1 cellular context compared by ENCODE assay signal in the genomic region with DNA sequence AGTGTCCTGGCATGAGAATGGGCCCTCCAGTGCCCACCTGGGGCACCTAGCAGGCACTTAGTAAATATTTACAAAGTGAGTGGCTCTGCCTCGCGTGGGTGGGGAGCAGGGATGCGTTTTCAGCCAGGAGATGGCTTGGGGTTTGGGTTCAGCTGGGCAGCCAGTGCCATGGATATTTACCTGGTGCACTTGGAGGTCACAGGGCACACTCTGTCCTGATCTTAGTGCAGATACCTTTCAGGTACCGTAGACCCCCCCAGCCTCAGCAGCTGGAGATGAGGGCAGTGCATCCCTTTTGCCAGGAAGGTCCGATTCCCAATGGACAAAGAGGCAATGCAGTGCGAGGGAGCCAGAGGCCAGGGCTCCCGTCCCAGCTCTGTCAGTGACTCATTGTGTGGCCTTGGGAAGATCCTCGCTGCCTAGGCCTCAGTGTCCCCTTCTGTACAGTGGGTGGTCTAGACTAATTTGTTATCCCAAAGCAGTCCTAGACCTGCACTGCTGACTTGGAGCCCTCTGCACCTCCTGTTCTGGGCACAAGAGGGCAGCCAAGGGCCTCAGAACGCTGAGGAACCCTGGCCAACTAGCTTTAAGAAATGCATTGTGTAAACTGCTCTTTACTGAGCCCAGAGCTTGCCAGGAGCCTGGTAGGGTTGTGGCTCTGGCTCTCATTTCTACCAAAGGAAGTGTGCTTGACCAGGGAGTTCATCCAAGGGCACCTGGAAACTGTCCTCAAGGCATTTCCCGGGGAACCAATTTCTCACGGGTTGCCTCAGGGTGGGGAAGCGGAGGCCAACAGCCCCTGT.
TF ChIP-seq lines count a peak whose summit lies in the region.

No MANE protein-coding gene starts in this region.

TF ChIP-seq in K562, 482 proteins besides CTCF, POLR2A, EP300 and RAD21 (continued from another document):
- TF ChIP-seq, protein P1, sequence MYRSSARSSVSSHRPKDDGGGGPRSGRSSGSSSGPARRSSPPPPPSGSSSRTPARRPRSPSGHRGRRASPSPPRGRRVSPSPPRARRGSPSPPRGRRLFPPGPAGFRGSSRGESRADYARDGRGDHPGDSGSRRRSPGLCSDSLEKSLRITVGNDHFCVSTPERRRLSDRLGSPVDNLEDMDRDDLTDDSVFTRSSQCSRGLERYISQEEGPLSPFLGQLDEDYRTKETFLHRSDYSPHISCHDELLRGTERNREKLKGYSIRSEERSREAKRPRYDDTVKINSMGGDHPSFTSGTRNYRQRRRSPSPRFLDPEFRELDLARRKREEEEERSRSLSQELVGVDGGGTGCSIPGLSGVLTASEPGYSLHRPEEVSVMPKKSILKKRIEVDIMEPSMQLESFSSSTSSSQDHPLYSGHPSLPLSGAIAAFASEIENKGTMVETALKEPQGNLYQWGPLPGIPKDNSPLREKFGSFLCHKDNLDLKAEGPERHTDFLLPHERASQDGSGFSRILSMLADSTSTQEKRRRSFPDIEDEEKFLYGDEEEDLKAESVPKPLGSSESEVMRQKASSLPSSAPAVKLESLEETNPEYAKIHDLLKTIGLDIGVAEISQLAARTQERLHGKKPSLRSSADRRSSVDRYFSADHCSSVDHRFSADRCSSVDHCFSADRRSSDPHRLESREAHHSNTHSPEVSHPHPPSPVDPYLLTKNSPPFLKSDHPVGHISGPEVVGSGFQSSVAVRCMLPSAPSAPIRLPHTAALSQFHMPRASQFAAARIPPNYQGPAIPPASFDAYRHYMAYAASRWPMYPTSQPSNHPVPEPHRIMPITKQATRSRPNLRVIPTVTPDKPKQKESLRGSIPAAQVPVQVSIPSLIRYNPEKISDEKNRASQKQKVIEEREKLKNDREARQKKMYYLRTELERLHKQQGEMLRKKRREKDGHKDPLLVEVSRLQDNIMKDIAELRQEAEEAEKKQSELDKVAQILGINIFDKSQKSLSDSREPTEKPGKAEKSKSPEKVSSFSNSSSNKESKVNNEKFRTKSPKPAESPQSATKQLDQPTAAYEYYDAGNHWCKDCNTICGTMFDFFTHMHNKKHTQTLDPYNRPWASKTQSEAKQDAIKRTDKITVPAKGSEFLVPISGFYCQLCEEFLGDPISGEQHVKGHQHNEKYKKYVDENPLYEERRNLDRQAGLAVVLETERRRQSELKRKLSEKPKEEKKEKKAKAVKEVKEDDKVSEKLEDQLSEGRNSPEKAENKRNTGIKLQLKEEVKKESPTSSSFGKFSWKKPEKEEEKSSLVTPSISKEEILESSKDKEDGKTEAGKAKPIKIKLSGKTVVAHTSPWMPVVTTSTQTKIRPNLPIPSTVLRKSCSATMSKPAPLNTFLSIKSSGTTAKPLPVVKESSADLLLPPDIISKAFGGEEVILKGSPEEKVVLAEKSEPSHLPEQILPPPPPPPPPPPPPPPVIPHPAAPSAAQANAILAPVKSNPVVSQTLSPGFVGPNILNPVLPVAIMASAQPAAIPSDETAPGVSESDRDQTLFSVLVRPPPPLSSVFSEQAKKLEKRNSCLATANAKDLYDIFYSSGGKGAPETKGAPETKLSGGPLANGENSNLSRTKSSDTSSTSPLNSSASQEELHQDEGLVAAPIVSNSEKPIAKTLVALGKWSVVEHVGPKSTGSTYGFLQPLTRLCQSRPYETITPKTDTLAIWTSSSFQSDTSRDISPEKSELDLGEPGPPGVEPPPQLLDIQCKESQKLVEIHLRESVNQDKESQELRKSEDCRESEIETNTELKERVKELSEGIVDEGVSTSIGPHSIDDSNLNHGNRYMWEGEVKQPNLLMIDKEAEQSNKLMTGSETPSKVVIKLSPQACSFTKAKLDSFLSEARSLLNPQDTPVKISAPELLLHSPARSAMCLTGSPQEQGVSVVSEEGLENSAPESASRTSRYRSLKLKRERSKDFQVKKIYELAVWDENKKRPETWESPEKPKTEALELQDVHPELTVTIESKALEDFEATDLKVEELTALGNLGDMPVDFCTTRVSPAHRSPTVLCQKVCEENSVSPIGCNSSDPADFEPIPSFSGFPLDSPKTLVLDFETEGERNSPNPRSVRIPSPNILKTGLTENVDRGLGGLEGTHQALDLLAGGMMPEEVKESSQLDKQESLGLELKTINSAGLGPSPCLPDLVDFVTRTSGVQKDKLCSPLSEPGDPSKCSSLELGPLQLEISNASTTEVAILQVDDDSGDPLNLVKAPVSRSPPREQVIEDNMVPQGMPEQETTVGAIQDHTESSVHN (IDR thresholded peaks at IDR 0.05; ENCODE audit: borderline replicate concordance in 1 of 2, low read depth in 1 of 2): no peak
